Comparison of ENCODE assay signal across 20 cellular contexts in the genomic region with DNA sequence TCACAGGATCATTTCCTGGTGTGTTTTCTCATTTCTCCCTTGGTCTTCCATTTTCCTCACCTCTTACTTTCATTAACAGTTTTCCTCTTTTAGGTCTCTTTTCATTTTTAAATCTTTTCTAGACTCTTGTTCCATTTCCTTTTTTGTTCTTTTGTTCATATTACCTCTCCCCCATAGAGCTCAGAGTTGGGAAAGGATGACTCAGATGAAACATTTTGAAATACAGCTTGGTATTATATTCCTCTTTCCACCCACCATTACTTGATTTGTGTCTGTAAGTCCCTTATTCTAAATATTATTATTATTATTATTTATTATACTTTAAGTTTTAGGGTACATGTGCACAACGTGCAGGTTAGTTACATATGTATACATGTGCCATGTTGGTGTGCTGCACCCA.
"Had no signal": no experiment of that assay in that cellular context is flagged by ENCODE, and none has a peak within 500 bp of the region (broad histone marks: within the 10 kb centered on the region; RNA-seq: fewer than 3 reads in every experiment).

No MANE protein-coding gene starts in this region.

- H3K9me3 ChIP-seq: gastrocnemius medialis, heart left ventricle, right atrium auricular region had no signal

- H3K4me1 Mint-ChIP-seq: activated CD4-positive, alpha-beta memory T cell treated with anti-CD3 and anti-CD28 coated beads, Interleukin-2, amount 10 ng/mL, durations not matched to agents 7 days and 5 days; activated CD4-positive, alpha-beta T cell treated with anti-CD3 and anti-CD28 coated beads for 36 hours; activated naive CD8-positive, alpha-beta T cell treated with anti-CD3 and anti-CD28 coated beads for 36 hours; immature natural killer cell; T-helper 17 cell had no signal

- H3K27me3 Mint-ChIP-seq: activated CD4-positive, alpha-beta memory T cell treated with anti-CD3 and anti-CD28 coated beads, Interleukin-2, amount 10 ng/mL, durations not matched to agents 7 days and 5 days; activated CD4-positive, alpha-beta T cell treated with anti-CD3 and anti-CD28 coated beads for 36 hours; activated naive CD8-positive, alpha-beta T cell treated with anti-CD3 and anti-CD28 coated beads for 36 hours; activated T-cell treated with anti-CD3 and anti-CD28 coated beads, Interleukin-2, amount 50 U/mL, for 24 hours; natural killer cell treated with Interleukin-12 subunit alpha and Interleukin-12 subunit beta and Interleukin-15 and Interleukin-18, amount 100 ng/mL, for 72 hours; progenitor cell of endocrine pancreas; T-helper 17 cell had no signal

- H3K4me3 Mint-ChIP-seq: activated CD4-positive, alpha-beta memory T cell treated with anti-CD3 and anti-CD28 coated beads, Interleukin-2, amount 10 ng/mL, durations not matched to agents 7 days and 5 days; activated CD4-positive, alpha-beta T cell treated with anti-CD3 and anti-CD28 coated beads for 36 hours; activated naive CD8-positive, alpha-beta T cell treated with anti-CD3 and anti-CD28 coated beads for 36 hours; activated T-cell treated with anti-CD3 and anti-CD28 coated beads, Interleukin-2, amount 50 U/mL, for 24 hours; immature natural killer cell; natural killer cell treated with Interleukin-12 subunit alpha and Interleukin-12 subunit beta and Interleukin-15 and Interleukin-18, amount 100 ng/mL, for 72 hours; T-helper 17 cell; type B pancreatic cell had no signal

- H3K4me3 ChIP-seq: gastrocnemius medialis, heart left ventricle, right atrium auricular region had no signal

- H3K4me1 ChIP-seq: gastrocnemius medialis, heart left ventricle, right atrium auricular region had no signal

- H3K27ac Mint-ChIP-seq: activated CD4-positive, alpha-beta memory T cell treated with anti-CD3 and anti-CD28 coated beads, Interleukin-2, amount 10 ng/mL, durations not matched to agents 7 days and 5 days; activated CD4-positive, alpha-beta T cell treated with anti-CD3 and anti-CD28 coated beads for 36 hours; activated naive CD8-positive, alpha-beta T cell treated with anti-CD3 and anti-CD28 coated beads for 36 hours; activated T-cell treated with anti-CD3 and anti-CD28 coated beads, Interleukin-2, amount 50 U/mL, for 24 hours; immature natural killer cell; natural killer cell treated with Interleukin-12 subunit alpha and Interleukin-12 subunit beta and Interleukin-15 and Interleukin-18, amount 100 ng/mL, for 72 hours; progenitor cell of endocrine pancreas; T-helper 17 cell; type B pancreatic cell had no signal

- H3K36me3 ChIP-seq: brain microvascular endothelial cell, gastrocnemius medialis, heart left ventricle, right atrium auricular region had no signal

- ATAC-seq: activated CD4-positive, alpha-beta T cell treated with anti-CD3 and anti-CD28 coated beads for 36 hours; gastrocnemius medialis; heart left ventricle; natural killer cell treated with Interleukin-12 subunit alpha and Interleukin-12 subunit beta and Interleukin-15 and Interleukin-18, amount 100 ng/mL, for 72 hours; T-helper 17 cell had no signal

- H3K36me3 Mint-ChIP-seq: activated naive CD8-positive, alpha-beta T cell treated with anti-CD3 and anti-CD28 coated beads for 36 hours; immature natural killer cell; natural killer cell treated with Interleukin-12 subunit alpha and Interleukin-12 subunit beta and Interleukin-15 and Interleukin-18, amount 100 ng/mL, for 72 hours; type B pancreatic cell had no signal

- H3K27ac ChIP-seq: brain microvascular endothelial cell, gastrocnemius medialis, heart left ventricle, right atrium auricular region had no signal

- H3K9me3 Mint-ChIP-seq: activated naive CD8-positive, alpha-beta T cell treated with anti-CD3 and anti-CD28 coated beads for 36 hours; type B pancreatic cell had no signal

- H3K27me3 ChIP-seq: brain microvascular endothelial cell, gastrocnemius medialis, heart left ventricle, right atrium auricular region had no signal

- DNase-seq: activated CD4-positive, alpha-beta memory T cell treated with anti-CD3 and anti-CD28 coated beads, Interleukin-2, amount 10 ng/mL, durations not matched to agents 7 days and 5 days; activated CD4-positive, alpha-beta T cell treated with anti-CD3 and anti-CD28 coated beads for 36 hours; activated effector memory CD4-positive, alpha-beta T cell treated with anti-CD3 and anti-CD28 coated beads, Interleukin-2, amount 50 U/mL, for 16 hours; activated naive CD8-positive, alpha-beta T cell treated with anti-CD3 and anti-CD28 coated beads for 36 hours; activated T-cell treated with anti-CD3 and anti-CD28 coated beads, Interleukin-2, amount 50 U/mL, for 24 hours; anterior cingulate cortex; brain microvascular endothelial cell; gastrocnemius medialis; heart left ventricle; immature natural killer cell; nucleus accumbens; small intestine; stimulated activated CD4-positive, alpha-beta T cell treated with anti-CD3 and anti-CD28 coated beads, Interleukin-4, amount 100 ng/mL, for 4 hours; stimulated activated CD8-positive, alpha-beta memory T cell treated with anti-CD3 and anti-CD28 coated beads, Interleukin-4, amount 100 ng/mL, for 48 hours; stimulated activated naive CD4-positive, alpha-beta T cell treated with Interleukin-2 at 50 U/mL for 16 hours; T-helper 17 cell had no signal
